Comparison of ENCODE assay signal across 1 cellular context in genomic region chr7:26898917-26899316, GRCh38.
TF ChIP-seq lines count a peak whose summit lies in the region.

No MANE protein-coding gene starts in this region.

TF ChIP-seq in GM23338, 12 proteins besides CTCF, POLR2A, EP300 and RAD21 (continued from another document):
- TF ChIP-seq ZNF462 (CRISPR knock-in tag; IDR thresholded peaks at IDR 0.05) (no peak), ZNF331 (CRISPR knock-in tag; IDR thresholded peaks at IDR 0.05; ENCODE audit: low read depth) (no peak), JUNB (IDR thresholded peaks at IDR 0.05; ENCODE audit: unreplicated experiment) (no peak), STAT1 (IDR thresholded peaks at IDR 0.05; ENCODE audit: unreplicated experiment) (no peak), CREB1 (CRISPR knock-in tag; IDR thresholded peaks at IDR 0.05; ENCODE audit: low read depth) (no peak)
